Comparison of ENCODE assay signal across 11 cellular contexts in genomic region chr12:77814361-77814760, GRCh38. TPM values are rescaled to one million over a fixed set of nuclear protein-coding genes. Genes with fewer than 3 reads are reported as not detected.
"Had no signal": no experiment of that assay in that cellular context is flagged by ENCODE, and none has a peak within 500 bp of the region (broad histone marks: within the 10 kb centered on the region; RNA-seq: fewer than 3 reads in every experiment).

No MANE protein-coding gene starts in this region.

- H3K4me3 Mint-ChIP-seq: activated CD4-positive, alpha-beta memory T cell treated with anti-CD3 and anti-CD28 coated beads for 36 hours; immature natural killer cell; mesothelial cell of epicardium; naive B cell had no signal

- H3K4me1 Mint-ChIP-seq: immature natural killer cell, naive B cell had no signal

- H3K27me3 Mint-ChIP-seq: activated CD4-positive, alpha-beta memory T cell treated with anti-CD3 and anti-CD28 coated beads for 36 hours; naive B cell had no signal

- DNase-seq: activated CD4-positive, alpha-beta memory T cell treated with anti-CD3 and anti-CD28 coated beads for 36 hours; activated naive CD4-positive, alpha-beta T cell; aorta; glutamatergic neuron; immature natural killer cell; lower lobe of right lung; naive B cell; small intestine; tibial artery; uterus had no signal

- ATAC-seq: lower lobe of right lung had no signal

- H3K36me3 Mint-ChIP-seq: activated CD4-positive, alpha-beta memory T cell treated with anti-CD3 and anti-CD28 coated beads for 36 hours; immature natural killer cell; mesothelial cell of epicardium; naive B cell had no signal

- H3K27ac Mint-ChIP-seq: activated CD4-positive, alpha-beta memory T cell treated with anti-CD3 and anti-CD28 coated beads for 36 hours; immature natural killer cell; mesothelial cell of epicardium; naive B cell had no signal

- H3K9me3 Mint-ChIP-seq: activated CD4-positive, alpha-beta memory T cell treated with anti-CD3 and anti-CD28 coated beads for 36 hours; mesothelial cell of epicardium had no signal

RNA-seq across cellular contexts. Expression of gene NAV3, which starts 16.3 kb away (rescaled TPM):
- total RNA-seq: activated CD4-positive, alpha-beta memory T cell treated with anti-CD3 and anti-CD28 coated beads for 36 hours had no signal
- polyA plus RNA-seq: immature natural killer cell had no signal
